ENCODE assay signal across 8 cellular contexts in genomic region chr2:60581461-60582282, GRCh38. TPM values are rescaled to one million over a fixed set of nuclear protein-coding genes. Genes with fewer than 3 reads are reported as not detected.
DNase-seq lines count a peak whose midpoint lies in the region; ATAC-seq and TF ChIP-seq lines count a peak whose summit lies in the region.

No MANE protein-coding gene starts in this region.

- H3K79me1 ChIP-seq in neuronal stem cell (ENCODE audit: low read depth, low read length): no peaks in the 10 kb centered on the region

- CTCF ChIA-PET in PC-9 (lab: Charles Lee): interaction anchor here (0.5 to 0.8 kb wide), 4 partner anchors 614 to 1819 kb away, joined by 3 to 5 read pairs (median 3); no protein-coding TSS in a partner anchor

- DNase-seq in COLO829 (ENCODE audit: low spot score) (peak; percentile 60), PC-9 (peak in 1 of 2 experiments; percentile 58), foreskin melanocyte (peak; percentile 45), neuronal stem cell (ENCODE audit: low spot score) (peak; percentile 60), superior temporal gyrus (ENCODE audit: extremely low spot score) (peak; percentile 76)
- DNase-seq in activated T-helper 9 cell treated with anti-CD3 and anti-CD28 coated beads, Interleukin-2, amount 50 U/mL, for 16 hours (ENCODE audit: low read depth): peak; percentile 30

- H3K4me1 ChIP-seq in PC-9 (replicated peaks; ENCODE audit: insufficient read depth) (no peaks in the 10 kb centered on the region), neuronal stem cell (ENCODE audit: control insufficient read depth in 2 of 2, insufficient read depth in 1 of 2, low read depth in 1 of 2, low read length in 2 of 2) (peaks cover 0 to 2% of the 10 kb centered on the region in 2 donors)

- peak overlapping the region; percentile 6; the same call in 1 of the 2 replicates for H3K4me2 ChIP-seq in PC-9
- H3K4me2 ChIP-seq in neuronal stem cell (ENCODE audit: insufficient read depth, low read length, poor library complexity, severe bottlenecking): peak overlapping the region; percentile 79

- H3K27ac ChIP-seq in PC-9 (no peak overlapping the region), neuronal stem cell (replicated peaks; ENCODE audit: low read length) (no peak overlapping the region)

- TF ChIP-seq CTCF in PC-9 (conservative IDR thresholded peaks at IDR 0.05): peak; percentile 79

- H2BK12ac ChIP-seq in neuronal stem cell (ENCODE audit: low read length): no peak overlapping the region

- no peak overlapping the region for H2BK120ac ChIP-seq in neuronal stem cell (ENCODE audit: low read depth, low read length)

- H3K27me3 ChIP-seq in PC-9 (ENCODE audit: insufficient read depth, low read depth): peaks cover 100% of the 10 kb centered on the region
- peaks cover 0 to 48% (median 2%) of the 10 kb centered on the region in 3 experiments for H3K27me3 ChIP-seq in neuronal stem cell (ENCODE audit: control insufficient read depth in 3 of 3, insufficient read depth in 3 of 3, low read depth in 1 of 3, low read length in 3 of 3)

- H3K4me3 ChIP-seq in PC-9: no peak overlapping the region
- peak overlapping the region; percentile 37 to 76 for H3K4me3 ChIP-seq in neuronal stem cell (ENCODE audit: low read length in 2 of 2)

- peak overlapping the region; percentile 29 for H4K8ac ChIP-seq in neuronal stem cell (ENCODE audit: low read depth, low read length)

- no peaks in the 10 kb centered on the region for H3K79me2 ChIP-seq in PC-9 (ENCODE audit: low read depth)

- no peak overlapping the region for H4K91ac ChIP-seq in neuronal stem cell (ENCODE audit: low read depth, low read length, poor library complexity)

- H3K9me2 ChIP-seq in PC-9 (ENCODE audit: insufficient read depth): no peaks in the 10 kb centered on the region

- no peaks in the 10 kb centered on the region for H4K20me1 ChIP-seq in PC-9 (ENCODE audit: insufficient read depth)

- no peaks in the 10 kb centered on the region for H3F3A ChIP-seq in PC-9 (ENCODE audit: insufficient read depth, low read depth)

- H3K4ac ChIP-seq in neuronal stem cell (ENCODE audit: low read length): no peak overlapping the region

- no CpG with 5 or more reads among the region's 59 CpGs for WGBS in neuronal stem cell (ENCODE audit: extremely low coverage in 2 of 2, insufficient read length in 2 of 2, insufficient replicate concordance in 1 of 2), 2 donors

- ATAC-seq in GM19397 (IDR thresholded peaks at IDR 0.05; ENCODE audit: unreplicated experiment) (peak; percentile 97), HG03521 (IDR thresholded peaks at IDR 0.05; ENCODE audit: unreplicated experiment) (peak; percentile 92)

- POLR2A ChIA-PET in PC-9 (lab: Charles Lee; ENCODE audit: unreplicated experiment): no interaction called here

- peak overlapping the region; percentile 92 for H3K18ac ChIP-seq in neuronal stem cell (ENCODE audit: low read length)

- H2AK5ac ChIP-seq in neuronal stem cell (ENCODE audit: low read depth, low read length): no peak overlapping the region

- H3K23ac ChIP-seq in neuronal stem cell (ENCODE audit: low read depth, low read length, poor library complexity): no peak overlapping the region

- peak overlapping the region; percentile 60 for H2BK15ac ChIP-seq in neuronal stem cell (ENCODE audit: low read length)

- peak overlapping the region; percentile 5 for H2BK5ac ChIP-seq in neuronal stem cell (ENCODE audit: low read length)

- no peaks in the 10 kb centered on the region for H3K9me3 ChIP-seq in PC-9 (ENCODE audit: insufficient read depth, low read depth)
- H3K9me3 ChIP-seq in neuronal stem cell (replicated peaks in 1 of 2; ENCODE audit: control insufficient read depth in 2 of 2, insufficient read depth in 1 of 2, low read depth in 1 of 2, low read length in 2 of 2): no peaks in the 10 kb centered on the region

- intact Hi-C loops in PC-9 (cut with micrococcal nuclease; ENCODE audit: unreplicated experiment): loop anchor here (1.0 to 10.0 kb wide), 2 partner anchors 1277 to 1819 kb away; no protein-coding TSS in a partner anchor

- peak overlapping the region; percentile 46 for H3K9ac ChIP-seq in neuronal stem cell (ENCODE audit: low read depth, low read length, poor library complexity)

- H3K36me3 ChIP-seq in PC-9 (ENCODE audit: low read depth): no peaks in the 10 kb centered on the region
- no peaks in the 10 kb centered on the region for H3K36me3 ChIP-seq in neuronal stem cell (replicated peaks in 1 of 2; ENCODE audit: control insufficient read depth in 2 of 2, insufficient read depth in 2 of 2, low read length in 2 of 2)

- no TSS peak for BruUV-seq in PC-9 (replicated peaks; lab: Mats Ljungman, UMichigan)

- H2AFZ ChIP-seq in PC-9 (no peak overlapping the region), neuronal stem cell (ENCODE audit: low read length) (peak overlapping the region; percentile 97)

- H3K14ac ChIP-seq in neuronal stem cell (ENCODE audit: low read length): no peak overlapping the region

RNA-seq across cellular contexts. Expression of gene BCL11A, which starts 28.2 kb away (rescaled TPM):
- not detected in 2 replicates for total RNA-seq in PC-9 (2021)
- 0.11 TPM for polyA plus RNA-seq in neuronal stem cell (2013, experiment 1 of 2)
- 0.17 TPM for polyA plus RNA-seq in neuronal stem cell (2013, experiment 2 of 2)
